Comparison of ENCODE assay signal across 14 cellular contexts in genomic region chr6:126919947-126920346, GRCh38.
DNase-seq lines count a peak whose midpoint lies in the region; ATAC-seq, FAIRE-seq and TF ChIP-seq lines count a peak whose summit lies in the region.
"Had no signal": no experiment of that assay in that cellular context is flagged by ENCODE, and none has a peak within 500 bp of the region (broad histone marks: within the 10 kb centered on the region; RNA-seq: fewer than 3 reads in every experiment).

No MANE protein-coding gene starts in this region.

- no peaks in the 10 kb centered on the region for H3K79me2 ChIP-seq in keratinocyte (ENCODE audit: control insufficient read depth, insufficient read depth, low read length)

- peak overlapping the region; percentile 93 for H2BK5ac ChIP-seq in IMR-90 (ENCODE audit: low read depth, low read length, poor library complexity, severe bottlenecking)

- H3K9me1 ChIP-seq in IMR-90 (ENCODE audit: insufficient read depth, low read length) (no peaks in the 10 kb centered on the region), keratinocyte (ENCODE audit: control insufficient read depth, extremely low read depth, insufficient read depth, low read length) (no peaks in the 10 kb centered on the region)

- no peak overlapping the region for H4K8ac ChIP-seq in IMR-90 (ENCODE audit: low read depth in 2 of 2, low read length in 2 of 2)

- H3K9ac ChIP-seq in IMR-90 (ENCODE audit: low read depth, low read length) (no peak overlapping the region), keratinocyte (ENCODE audit: control insufficient read depth, extremely low read depth, insufficient read depth, low read length) (no peak overlapping the region)

- H4K20me1 ChIP-seq in IMR-90 (ENCODE audit: insufficient read depth, low read length) = no peaks in the 10 kb centered on the region
- H4K20me1 ChIP-seq in keratinocyte (ENCODE audit: control insufficient read depth, extremely low read depth, insufficient read depth, low read length) = no peaks in the 10 kb centered on the region

- peak; percentile 99 for ATAC-seq in IMR-90 (ENCODE audit: low read depth)
- ATAC-seq in HG02885 (IDR thresholded peaks at IDR 0.05; ENCODE audit: poor library complexity, unreplicated experiment) = no peak
- ATAC-seq in CD4-positive, alpha-beta T cell (ENCODE audit: poor library complexity) = no peak

- no peak overlapping the region for H3K18ac ChIP-seq in IMR-90 (ENCODE audit: low read depth, low read length)

- TF ChIP-seq RAD21 in IMR-90 (IDR thresholded peaks at IDR 0.05; ENCODE audit: low read length) = 0 out of 2 replicates have a peak, but pooled peaks have one; percentile 11

- H3K4me3 Mint-ChIP-seq in CD4-positive, alpha-beta T cell = no peak overlapping the region
- H3K4me3 Mint-ChIP-seq: activated naive CD4-positive, alpha-beta T cell treated with anti-CD3 and anti-CD28 coated beads, Interleukin-2, amount 50 U/mL, for 24 hours; naive B cell; T-helper 2 cell treated with Interferon-gamma antibody and Interleukin-4, amounts not matched to agents 5 μg/mL and 100 μg/mL, for 36 hours had no signal

- no peak overlapping the region for H2AK5ac ChIP-seq in IMR-90 (ENCODE audit: low read depth, low read length)

- dilution Hi-C loops in IMR-90 (cut with HindIII; ENCODE audit: low sequenced_read_pairs, unreplicated experiment) = no loop called here
- dilution Hi-C loops in keratinocyte (cut with MboI; ENCODE audit: extremely low pct_ligation_motif_present, low sequenced_read_pairs) = no loop called here

- H3K9me3 ChIP-seq in IMR-90 (ENCODE audit: control insufficient read depth, insufficient read depth, low read length) (no peaks in the 10 kb centered on the region), keratinocyte (ENCODE audit: control insufficient read depth, low read depth, low read length) (no peaks in the 10 kb centered on the region)
- no peaks in the 10 kb centered on the region for H3K9me3 ChIP-seq in CD4-positive, alpha-beta T cell (ENCODE audit: control insufficient read depth, low read length)
- H3K9me3 ChIP-seq: upper lobe of left lung had no signal

- TF ChIP-seq CTCF in AG04449 (IDR thresholded peaks at IDR 0.05; ENCODE audit: insufficient read depth, low read length, missing control alignments) = no peak
- no peak for TF ChIP-seq CTCF in IMR-90 (conservative IDR thresholded peaks at IDR 0.05; ENCODE audit: low read depth, low read length)
- no peak for TF ChIP-seq CTCF in keratinocyte (optimal IDR thresholded peaks at IDR 0.05 in 1 of 3, IDR thresholded peaks at IDR 0.05 in 1 of 3, conservative IDR thresholded peaks at IDR 0.05 in 1 of 3; ENCODE audit: extremely low read depth in 1 of 3, insufficient read depth in 2 of 3, low read length in 3 of 3)
- no peak for TF ChIP-seq CTCF in CD4-positive, alpha-beta T cell (IDR thresholded peaks at IDR 0.05)

- no peak overlapping the region for H2AFZ ChIP-seq in IMR-90 (replicated peaks; ENCODE audit: low read length, poor library complexity)
- no peak overlapping the region for H2AFZ ChIP-seq in keratinocyte (ENCODE audit: control insufficient read depth, low read length)

- H3K36me3 ChIP-seq in IMR-90 (ENCODE audit: control insufficient read depth, insufficient read depth, low read length) (no peaks in the 10 kb centered on the region), keratinocyte (ENCODE audit: control insufficient read depth in 2 of 2, extremely low read depth in 1 of 2, insufficient read depth in 2 of 2, low read length in 2 of 2) (no peaks in the 10 kb centered on the region)
- H3K36me3 ChIP-seq: upper lobe of left lung had no signal

- CTCF ChIA-PET in AG04449 (lab: Yijun Ruan, JAX) (no interaction called here), IMR-90 (lab: Yijun Ruan, JAX) (interaction anchor here (1.1 kb wide), 1 partner anchor 22 kb away, joined by 3 read pairs; no protein-coding TSS in a partner anchor)
- CTCF ChIA-PET in CD4-positive, alpha-beta T cell (lab: Charles Lee) = no interaction called here

- no peak overlapping the region for H3K4ac ChIP-seq in IMR-90 (ENCODE audit: low read depth, low read length)

- FAIRE-seq in keratinocyte (lab: Jason Lieb, UNC) = peak; percentile 69

- no peak overlapping the region for H3K56ac ChIP-seq in IMR-90 (ENCODE audit: extremely low read depth, insufficient read depth, low read length)

- TF ChIP-seq POLR2A in IMR-90 (IDR thresholded peaks at IDR 0.05; ENCODE audit: low read depth, low read length) = no peak

- intact Hi-C loops in IMR-90 (cut with micrococcal nuclease) = no loop called here
- intact Hi-C loops in CD4-positive, alpha-beta T cell (cut with DNase I, micrococcal nuclease) = no loop called here

- H2BK15ac ChIP-seq in IMR-90 (ENCODE audit: low read depth, low read length) = no peak overlapping the region

- no peak overlapping the region for H3K27ac Mint-ChIP-seq in CD4-positive, alpha-beta T cell
- H3K27ac Mint-ChIP-seq: activated naive CD4-positive, alpha-beta T cell treated with anti-CD3 and anti-CD28 coated beads, Interleukin-2, amount 50 U/mL, for 24 hours; naive B cell; T-helper 2 cell treated with Interferon-gamma antibody and Interleukin-4, amounts not matched to agents 5 μg/mL and 100 μg/mL, for 36 hours had no signal

- H3K4me1 ChIP-seq in IMR-90 (ENCODE audit: control insufficient read depth, insufficient read depth, low read length) (peaks cover 3% of the 10 kb centered on the region; the same call in 1 of the 2 replicates), keratinocyte (ENCODE audit: control insufficient read depth, extremely low read depth, insufficient read depth, low read length) (peaks cover 14% of the 10 kb centered on the region)
- H3K4me1 ChIP-seq: upper lobe of left lung had no signal

- H2BK120ac ChIP-seq in IMR-90 (ENCODE audit: low read depth, low read length) = no peak overlapping the region; the same call in 1 of the 2 replicates

- H4K5ac ChIP-seq in IMR-90 (ENCODE audit: low read depth, low read length) = no peak overlapping the region

- no peaks in the 10 kb centered on the region for H3K27me3 ChIP-seq in IMR-90 (ENCODE audit: control insufficient read depth, insufficient read depth, low read length)
- H3K27me3 ChIP-seq in keratinocyte (ENCODE audit: control insufficient read depth, extremely low read depth, insufficient read depth, low read length) = no peaks in the 10 kb centered on the region
- no peaks in the 10 kb centered on the region for H3K27me3 ChIP-seq in CD4-positive, alpha-beta T cell (ENCODE audit: control insufficient read depth, insufficient read depth, low read length)
- H3K27me3 ChIP-seq: upper lobe of left lung had no signal

- H3K9me3 Mint-ChIP-seq in CD4-positive, alpha-beta T cell = no peaks in the 10 kb centered on the region
- H3K9me3 Mint-ChIP-seq: activated naive CD4-positive, alpha-beta T cell treated with anti-CD3 and anti-CD28 coated beads, Interleukin-2, amount 50 U/mL, for 24 hours; T-helper 2 cell treated with Interferon-gamma antibody and Interleukin-4, amounts not matched to agents 5 μg/mL and 100 μg/mL, for 36 hours had no signal

- POLR2A ChIA-PET in AG04449 (lab: Yijun Ruan, JAX) = no interaction called here
- POLR2A ChIA-PET in IMR-90 (lab: Charles Lee; ENCODE audit: unreplicated experiment) = no interaction called here
- POLR2A ChIA-PET in CD4-positive, alpha-beta T cell (lab: Charles Lee) = no interaction called here

- H3K79me1 ChIP-seq in IMR-90 (ENCODE audit: low read depth in 1 of 2, low read length in 2 of 2) = no peaks in the 10 kb centered on the region

- no peak overlapping the region for H2BK20ac ChIP-seq in IMR-90 (ENCODE audit: low read depth, low read length)

- no peak overlapping the region for H3K23ac ChIP-seq in IMR-90 (ENCODE audit: low read depth, low read length)

- no TSS peak for BruUV-seq in IMR-90 (replicated peaks; lab: Mats Ljungman, UMichigan)

- WGBS in IMR-90 (ENCODE audit: extremely low coverage in 2 of 2, insufficient read length in 1 of 2), 2 experiments = no CpG with 5 or more reads among the region's 1 CpG

- H4K91ac ChIP-seq in IMR-90 (ENCODE audit: insufficient read depth, low read depth, low read length) = no peak overlapping the region

- no peaks in the 10 kb centered on the region for H3K4me1 Mint-ChIP-seq in CD4-positive, alpha-beta T cell (ENCODE audit: low read depth)
- H3K4me1 Mint-ChIP-seq: activated naive CD4-positive, alpha-beta T cell treated with anti-CD3 and anti-CD28 coated beads, Interleukin-2, amount 50 U/mL, for 24 hours; naive B cell had no signal

- H3K4me2 ChIP-seq in IMR-90 (ENCODE audit: low read depth, low read length) (no peak overlapping the region), keratinocyte (ENCODE audit: control insufficient read depth, extremely low read depth, insufficient read depth, low read depth, low read length) (peak overlapping the region; percentile 42)

- no peak overlapping the region for H3K4me3 ChIP-seq in AG04449 (ENCODE audit: low read depth, low read length)
- H3K4me3 ChIP-seq in IMR-90 (ENCODE audit: insufficient read depth, low read depth, low read length) = no peak overlapping the region
- no peak overlapping the region for H3K4me3 ChIP-seq in keratinocyte (ENCODE audit: control insufficient read depth in 2 of 3, extremely low read depth in 1 of 3, insufficient read depth in 2 of 3, low read depth in 1 of 3, low read length in 3 of 3)
- H3K4me3 ChIP-seq: upper lobe of left lung had no signal

- H3K27me3 Mint-ChIP-seq in CD4-positive, alpha-beta T cell = no peaks in the 10 kb centered on the region
- H3K27me3 Mint-ChIP-seq: activated naive CD4-positive, alpha-beta T cell treated with anti-CD3 and anti-CD28 coated beads, Interleukin-2, amount 50 U/mL, for 24 hours had no signal

- no peaks in the 10 kb centered on the region for H3K36me3 Mint-ChIP-seq in CD4-positive, alpha-beta T cell (ENCODE audit: low read depth)
- H3K36me3 Mint-ChIP-seq: activated naive CD4-positive, alpha-beta T cell treated with anti-CD3 and anti-CD28 coated beads, Interleukin-2, amount 50 U/mL, for 24 hours; naive B cell had no signal

- no peak overlapping the region for H2AK9ac ChIP-seq in IMR-90 (replicated peaks; ENCODE audit: low read depth, low read length, poor library complexity)

- DNase-seq in AG04449 (ENCODE audit: low read depth, low spot score) (peak; percentile 96), IMR-90 (peak; percentile 99), brain pericyte (ENCODE audit: low read depth, low spot score) (peak; percentile 5), keratinocyte (ENCODE audit: low read depth, low spot score) (peak; percentile 46), AML-193 (lab: John Stamatoyannopoulos, UW) (no peak), T-helper 2 cell (no peak)
- DNase-seq in CD4-positive, alpha-beta T cell = no peak
- DNase-seq: effector CD4-positive, alpha-beta T cell; naive B cell; upper lobe of left lung had no signal

- in situ Hi-C loops in IMR-90 (cut with MboI; ENCODE audit: low sequenced_read_pairs) = no loop called here

- H3K14ac ChIP-seq in IMR-90 (replicated peaks; ENCODE audit: low read depth, low read length) = no peak overlapping the region

- H3K27ac ChIP-seq in IMR-90 (ENCODE audit: insufficient read depth, low read length) (no peak overlapping the region), keratinocyte (ENCODE audit: control insufficient read depth, insufficient read depth, low read length) (no peak overlapping the region)
- no peak overlapping the region for H3K27ac ChIP-seq in CD4-positive, alpha-beta T cell (ENCODE audit: low read depth, low read length)
- H3K27ac ChIP-seq: C4-2B, upper lobe of left lung had no signal

Comparison
In these comparisons a context has a peak if more than half of its experiments do, and no peak if none do; other contexts are left out.
1. DNase-seq: peak in AG04449 (single experiment), IMR-90 (single experiment), brain pericyte (single experiment) and keratinocyte (single experiment); none in AML-193 (0 of 2), CD4-positive, alpha-beta T cell (0 of 10) and T-helper 2 cell (0 of 5).